ENCODE assay signal across 15 cellular contexts in genomic region chr3:49417516-49418120, GRCh38. TPM values are rescaled to one million over a fixed set of nuclear protein-coding genes. Genes with fewer than 3 reads are reported as not detected.
DNase-seq lines count a peak whose midpoint lies in the region; ATAC-seq, FAIRE-seq and TF ChIP-seq lines count a peak whose summit lies in the region.
"Had no signal": no experiment of that assay in that cellular context is flagged by ENCODE, and none has a peak within 500 bp of the region (broad histone marks: within the 10 kb centered on the region; RNA-seq: fewer than 3 reads in every experiment).

No MANE protein-coding gene starts in this region.

- peaks cover 73% of the 10 kb centered on the region for H3K4me1 Mint-ChIP-seq in activated T-cell treated with anti-CD3 and anti-CD28 coated beads, Interleukin-2, amount 50 U/mL, for 24 hours (ENCODE audit: low read depth)

- 92% methylated on average over 13 of the region's 13 CpGs; no CpG with 5 or more reads in 1 of the 2 experiments for WGBS in H1 (ENCODE audit: extremely low coverage in 1 of 2, insufficient coverage in 1 of 2, insufficient read length in 1 of 2, insufficient replicate concordance in 2 of 2, low coverage in 1 of 2, low lambda C conversion rate in 2 of 2, missing lambda C conversion rate in 1 of 2), 2 experiments
- WGBS in spleen, 5 donors = 86 to 93% (median 89%) methylated on average over 11 to 13 of the region's 13 CpGs

- POLR2A ChIA-PET in H1 (lab: Charles Lee; ENCODE audit: partially characterized antibody) = interaction anchor here (0.8 to 3.8 kb wide), 8 partner anchors 8 to 60 kb away, joined by 3 to 26 read pairs (median 6); partner anchors contain the start of genes DAG1 and NICN1

- CTCF ChIA-PET in H1 (lab: Charles Lee; ENCODE audit: partially characterized antibody) = interaction anchor here (1.2 to 3.9 kb wide), 11 partner anchors 8 to 254 kb away, joined by 3 to 17 read pairs (median 11); partner anchors contain the start of genes NICN1 and USP4

- H2AFZ ChIP-seq in H1 (ENCODE audit: low read length) = no peak overlapping the region

- H3K27ac ChIP-seq in H1 (ENCODE audit: low read depth, low read length) (no peak overlapping the region), spleen (peak overlapping the region in 7 of 8 donors; percentile 61 to 100 (median 86))
- H3K27ac ChIP-seq: suprapubic skin had no signal

- H2BK15ac ChIP-seq in H1 (ENCODE audit: low read length) = no peak overlapping the region

- peaks cover 62% of the 10 kb centered on the region for H3K36me3 Mint-ChIP-seq in activated T-cell treated with anti-CD3 and anti-CD28 coated beads, Interleukin-2, amount 50 U/mL, for 24 hours (ENCODE audit: low read depth)

- no peak overlapping the region for H2BK12ac ChIP-seq in H1 (ENCODE audit: low read depth, low read length)

- H3K18ac ChIP-seq in H1 (ENCODE audit: extremely low read depth, low read length) = no peak overlapping the region

- no peak overlapping the region for H2BK20ac ChIP-seq in H1 (ENCODE audit: low read length)

- no peak overlapping the region for H3K23ac ChIP-seq in H1 (ENCODE audit: insufficient read length)

- peak overlapping the region; percentile 81 for H3K27ac Mint-ChIP-seq in activated T-cell treated with anti-CD3 and anti-CD28 coated beads, Interleukin-2, amount 50 U/mL, for 24 hours

- no peak overlapping the region for H4K8ac ChIP-seq in H1 (ENCODE audit: extremely low read depth, insufficient read depth, low read length)

- H3K27me3 Mint-ChIP-seq in activated T-cell treated with anti-CD3 and anti-CD28 coated beads, Interleukin-2, amount 50 U/mL, for 24 hours = no peaks in the 10 kb centered on the region

- intact Hi-C loops in spleen (cut with DNase I; ENCODE audit: low total_unique reads) = no loop called here

- no peak overlapping the region for H3K56ac ChIP-seq in H1 (replicated peaks; ENCODE audit: insufficient read length, low read depth, low read length)

- H2AK5ac ChIP-seq in H1 (ENCODE audit: low read depth, low read length) = no peak overlapping the region

- TF ChIP-seq EP300 in H1 (IDR thresholded peaks at IDR 0.05; ENCODE audit: borderline replicate concordance in 1 of 2, low read depth in 2 of 2, low read length in 2 of 2) = no peak

- FAIRE-seq in H1 (lab: Jason Lieb, UNC) = no peak
- FAIRE-seq: bronchial epithelial cell had no signal

- H3K23me2 ChIP-seq in H1 (ENCODE audit: low read depth, low read length) = peaks cover 13% of the 10 kb centered on the region

- H3K4me1 ChIP-seq in H1 (replicated peaks in 1 of 4; ENCODE audit: control insufficient read depth in 3 of 4, insufficient read depth in 4 of 4, low read length in 3 of 4) = peaks cover 4 to 8% (median 6%) of the 10 kb centered on the region in 4 experiments
- peaks cover 40 to 86% (median 63%) of the 10 kb centered on the region in 6 donors for H3K4me1 ChIP-seq in spleen

- 0 out of 4 replicates have a peak overlapping the region, but pooled peaks of 1 of the 2 experiments have one; percentile 9 for H3K4me2 ChIP-seq in H1 (ENCODE audit: insufficient read depth in 1 of 2, low read depth in 2 of 2, low read length in 2 of 2)

- no peaks in the 10 kb centered on the region for H3K9me3 Mint-ChIP-seq in activated T-cell treated with anti-CD3 and anti-CD28 coated beads, Interleukin-2, amount 50 U/mL, for 24 hours

- no peak overlapping the region for H3K9ac ChIP-seq in H1 (replicated peaks in 1 of 4; ENCODE audit: extremely low read depth in 1 of 4, low read depth in 3 of 4, low read length in 3 of 4)

- no peak overlapping the region for H3K4me3 Mint-ChIP-seq in activated T-cell treated with anti-CD3 and anti-CD28 coated beads, Interleukin-2, amount 50 U/mL, for 24 hours

- TF ChIP-seq POLR2A in H1 (IDR thresholded peaks at IDR 0.05; ENCODE audit: control extremely low read depth in 1 of 2, low read depth in 2 of 2, low read length in 2 of 2) = no peak
- no peak for TF ChIP-seq POLR2A in spleen (IDR thresholded peaks at IDR 0.05)

- H3K36me3 ChIP-seq in H1 (ENCODE audit: control insufficient read depth in 2 of 4, insufficient read depth in 4 of 4, low read length in 3 of 4) (peaks cover 0 to 8% (median 4%) of the 10 kb centered on the region in 4 experiments; a peak in 2 of 8 replicates), spleen (peaks cover 0 to 59% (median 9%) of the 10 kb centered on the region in 6 donors)

- no peak overlapping the region for H4K91ac ChIP-seq in H1 (replicated peaks; ENCODE audit: insufficient read length, low read length)

- no peak for TF ChIP-seq RAD21 in H1 (IDR thresholded peaks at IDR 0.05 in 1 of 2, conservative IDR thresholded peaks at IDR 0.05 in 1 of 2; ENCODE audit: low read depth in 2 of 2, low read length in 2 of 2)

- H3K9me3 ChIP-seq in H1 (ENCODE audit: insufficient read depth in 2 of 2, low read depth in 1 of 2, low read length in 1 of 2) (no peaks in the 10 kb centered on the region), spleen (no peaks in the 10 kb centered on the region)
- H3K9me3 ChIP-seq: gastroesophageal sphincter, suprapubic skin had no signal

- H4K20me1 ChIP-seq in H1 (replicated peaks in 1 of 2; ENCODE audit: control insufficient read depth in 1 of 2, insufficient read depth in 2 of 2, low read length in 2 of 2) = peaks cover 0 to 2% of the 10 kb centered on the region in 2 experiments

- no peak overlapping the region for H4K5ac ChIP-seq in H1 (ENCODE audit: insufficient read length, low read depth, low read length)

- TF ChIP-seq CTCF in H1 (IDR thresholded peaks at IDR 0.05; ENCODE audit: control extremely low read depth in 1 of 3, insufficient read depth in 1 of 3, low read depth in 1 of 3, low read length in 3 of 3) (no peak), spleen (IDR thresholded peaks at IDR 0.05 in 8 of 11, conservative IDR thresholded peaks at IDR 0.05 in 3 of 11) (no peak)

- no peak overlapping the region for H2BK120ac ChIP-seq in H1 (replicated peaks; ENCODE audit: low read depth, low read length)

- no peak for ATAC-seq in GM19467 (IDR thresholded peaks at IDR 0.05; ENCODE audit: unreplicated experiment)
- no peak for ATAC-seq in HG03159 (IDR thresholded peaks at IDR 0.05; ENCODE audit: unreplicated experiment)
- ATAC-seq: activated CD4-positive, CD25-positive, alpha-beta regulatory T cell treated with anti-CD3 and anti-CD28 coated beads, Interleukin-2, amount 50 U/mL, for 24 hours; gastroesophageal sphincter; left colon had no signal

- H3K79me2 ChIP-seq in H1 (ENCODE audit: control insufficient read depth in 1 of 2, insufficient read depth in 2 of 2, low read length in 2 of 2) = peaks cover 0 to 7% of the 10 kb centered on the region in 2 experiments; a peak in 1 of 4 replicates

- H3K4me3 ChIP-seq in H1 (ENCODE audit: extremely low read depth in 1 of 4, insufficient read depth in 2 of 4, low read depth in 3 of 4, low read length in 4 of 4) (no peak overlapping the region), spleen (peak overlapping the region in 1 of 8 donors; percentile 50)
- H3K4me3 ChIP-seq: gastroesophageal sphincter, suprapubic skin had no signal

- H3K14ac ChIP-seq in H1 (ENCODE audit: insufficient read length) = no peak overlapping the region

- H3K27me3 ChIP-seq in H1 (replicated peaks in 1 of 4; ENCODE audit: control insufficient read depth in 3 of 4, extremely low read depth in 1 of 4, insufficient read depth in 3 of 4, low read length in 3 of 4) = 0 out of 7 replicates have a peak, but pooled peaks cover 0 to 1% (median 0%) of the 10 kb centered on the region in 4 experiments
- no peaks in the 10 kb centered on the region for H3K27me3 ChIP-seq in spleen (replicated peaks in 1 of 7)
- H3K27me3 ChIP-seq: gastroesophageal sphincter, suprapubic skin had no signal

- peaks cover 11% of the 10 kb centered on the region for H3K79me1 ChIP-seq in H1 (ENCODE audit: low read depth, low read length)

- H2BK5ac ChIP-seq in H1 (ENCODE audit: low read depth, low read length) = peak overlapping the region; percentile 81; the same call in 1 of the 2 replicates

- DNase-seq in activated T-cell treated with anti-CD3 and anti-CD28 coated beads, Interleukin-2, amount 50 U/mL, for 24 hours = no peak
- DNase-seq in activated T-cell treated with anti-CD3 and anti-CD28 coated beads for 4 hours = no peak
- peak; percentile 36 for DNase-seq in NCI-H2107 treated with DMSO at 0.1 percent for 48 hours (lab: John Stamatoyannopoulos, UW; ENCODE audit: unreplicated experiment)
- DNase-seq in H1 (ENCODE audit: low read depth in 1 of 2, low spot score in 2 of 2) = no peak
- peak; percentile 68 for DNase-seq in spleen
- no peak for DNase-seq in germinal center (ENCODE audit: low spot score)
- DNase-seq: DMS53, left colon, MV-4-11 had no signal

- no peak overlapping the region for H3K4ac ChIP-seq in H1 (replicated peaks; ENCODE audit: insufficient read length, low read depth, low read length)

RNA-seq across cellular contexts. Expression of gene AMT, which starts 4.7 kb away (rescaled TPM):
- 44.3 and 46.5 TPM in 2 replicates for total RNA-seq in H1 (2021; fragmentation: NEBNext Ultra II Directional; extraction: Animal tissue kit (Norgen Biotek cat#: 25700))
- polyA plus RNA-seq in H1 (2011; rRNA removed) (90.1 and 92.4 TPM in 2 replicates), spleen (10 to 100 TPM; 13.0 to 35.0 (median 32.9) TPM)
- 97.0 TPM for polyA plus RNA-seq in H1 (2011; cell fraction: cytosol; rRNA removed)
- polyA plus RNA-seq in H1 (2011; cell fraction: nucleus; rRNA removed) = 227 TPM
- 56.6 to 72.5 TPM (median 63.8 TPM) in 4 replicates for polyA plus RNA-seq in H1 (2012, experiment 1 of 2)
- polyA plus RNA-seq in H1 (2012, experiment 2 of 2) = 42.5 TPM
- 35.4 TPM for polyA plus RNA-seq in H1 (2013, experiment 1 of 2)
- 32.2 TPM for polyA plus RNA-seq in H1 (2013, experiment 2 of 2)
- polyA minus RNA-seq in H1 (2011; rRNA and poly(A)+ RNA removed) = 93.0 and 99.7 TPM in 2 replicates
- polyA minus RNA-seq in H1 (2011; cell fraction: cytosol; rRNA and poly(A)+ RNA removed) = 21.9 TPM
- polyA minus RNA-seq in H1 (2011; cell fraction: nucleus; rRNA and poly(A)+ RNA removed) = 33.6 TPM
- total RNA-seq in spleen = 10 to 100 TPM in 3 of 7 donors, 1 to 10 TPM in 4; 4.2 to 15.5 (median 7.0) TPM

RNA-seq across cellular contexts. Expression of gene TCTA, which starts 5.4 kb away (rescaled TPM):
- 6.2 and 7.4 TPM in 2 replicates for total RNA-seq in H1 (2021; fragmentation: NEBNext Ultra II Directional; extraction: Animal tissue kit (Norgen Biotek cat#: 25700))
- 11.0 and 13.2 TPM in 2 replicates for polyA plus RNA-seq in H1 (2011; rRNA removed)
- polyA plus RNA-seq in H1 (2011; cell fraction: cytosol; rRNA removed) = 14.1 TPM
- polyA plus RNA-seq in H1 (2011; cell fraction: nucleus; rRNA removed) = 7.9 TPM
- polyA plus RNA-seq in H1 (2012, experiment 1 of 2) = 8.6 to 10.2 TPM (median 9.5 TPM) in 4 replicates
- polyA plus RNA-seq in H1 (2012, experiment 2 of 2) = 9.0 TPM
- 3.9 TPM for polyA plus RNA-seq in H1 (2013, experiment 1 of 2)
- 4.5 TPM for polyA plus RNA-seq in H1 (2013, experiment 2 of 2)
- 11.6 and 12.0 TPM in 2 replicates for polyA minus RNA-seq in H1 (2011; rRNA and poly(A)+ RNA removed)
- polyA minus RNA-seq in H1 (2011; cell fraction: cytosol; rRNA and poly(A)+ RNA removed) = 5.1 TPM
- 17.3 TPM for polyA minus RNA-seq in H1 (2011; cell fraction: nucleus; rRNA and poly(A)+ RNA removed)
- total RNA-seq in spleen = 10 to 100 TPM; 22.1 to 39.4 (median 28.6) TPM
- polyA plus RNA-seq in spleen = 10 to 100 TPM; 18.2 to 27.4 (median 25.4) TPM

RNA-seq across cellular contexts. Expression of gene RHOA, which starts 5.8 kb away (rescaled TPM):
- total RNA-seq in H1 (2021; fragmentation: NEBNext Ultra II Directional; extraction: Animal tissue kit (Norgen Biotek cat#: 25700)) = 386 and 397 TPM in 2 replicates
- 176 and 225 TPM in 2 replicates for polyA plus RNA-seq in H1 (2011; rRNA removed)
- polyA plus RNA-seq in H1 (2011; cell fraction: cytosol; rRNA removed) = 237 TPM
- polyA plus RNA-seq in H1 (2011; cell fraction: nucleus; rRNA removed) = 230 TPM
- 329 to 425 TPM (median 343 TPM) in 4 replicates for polyA plus RNA-seq in H1 (2012, experiment 1 of 2)
- polyA plus RNA-seq in H1 (2012, experiment 2 of 2) = 382 TPM
- polyA plus RNA-seq in H1 (2013, experiment 1 of 2) = 313 TPM
- polyA plus RNA-seq in H1 (2013, experiment 2 of 2) = 317 TPM
- polyA minus RNA-seq in H1 (2011; rRNA and poly(A)+ RNA removed) = 293 and 303 TPM in 2 replicates
- 236 TPM for polyA minus RNA-seq in H1 (2011; cell fraction: cytosol; rRNA and poly(A)+ RNA removed)
- 122 TPM for polyA minus RNA-seq in H1 (2011; cell fraction: nucleus; rRNA and poly(A)+ RNA removed)
- 100 to 1,000 TPM; 452 to 693 (median 522) TPM for total RNA-seq in spleen
- polyA plus RNA-seq in spleen = 100 to 1,000 TPM; 226 to 346 (median 297) TPM

RNA-seq across cellular contexts. Expression of gene NICN1, which starts 11.5 kb away (rescaled TPM):
- total RNA-seq in H1 (2021; fragmentation: NEBNext Ultra II Directional; extraction: Animal tissue kit (Norgen Biotek cat#: 25700)) = 8.2 and 9.0 TPM in 2 replicates
- polyA plus RNA-seq in H1 (2011; rRNA removed) = 15.3 and 20.9 TPM in 2 replicates
- 15.3 TPM for polyA plus RNA-seq in H1 (2011; cell fraction: cytosol; rRNA removed)
- 70.7 TPM for polyA plus RNA-seq in H1 (2011; cell fraction: nucleus; rRNA removed)
- polyA plus RNA-seq in H1 (2012, experiment 1 of 2) = 11.5 to 14.2 TPM (median 14.0 TPM) in 4 replicates
- 12.2 TPM for polyA plus RNA-seq in H1 (2012, experiment 2 of 2)
- 5.9 TPM for polyA plus RNA-seq in H1 (2013, experiment 1 of 2)
- 6.4 TPM for polyA plus RNA-seq in H1 (2013, experiment 2 of 2)
- polyA minus RNA-seq in H1 (2011; rRNA and poly(A)+ RNA removed) = 21.2 and 25.6 TPM in 2 replicates
- 6.3 TPM for polyA minus RNA-seq in H1 (2011; cell fraction: cytosol; rRNA and poly(A)+ RNA removed)
- 4.9 TPM for polyA minus RNA-seq in H1 (2011; cell fraction: nucleus; rRNA and poly(A)+ RNA removed)
- total RNA-seq in spleen = 10 to 100 TPM; 10.9 to 27.7 (median 17.9) TPM
- polyA plus RNA-seq in spleen = 10 to 100 TPM in 1 of 3 donors, 1 to 10 TPM in 2; 6.2 to 10.6 (median 9.6) TPM

RNA-seq across cellular contexts. Expression of gene DAG1, which starts 52.4 kb away (rescaled TPM):
- 137 and 138 TPM in 2 replicates for total RNA-seq in H1 (2021; fragmentation: NEBNext Ultra II Directional; extraction: Animal tissue kit (Norgen Biotek cat#: 25700))
- polyA plus RNA-seq in H1 (2011; rRNA removed) (97.5 and 125 TPM in 2 replicates), spleen (1 to 10 TPM; 3.0 to 8.9 (median 6.3) TPM)
- 73.3 TPM for polyA plus RNA-seq in H1 (2011; cell fraction: cytosol; rRNA removed)
- 117 TPM for polyA plus RNA-seq in H1 (2011; cell fraction: nucleus; rRNA removed)
- polyA plus RNA-seq in H1 (2012, experiment 1 of 2) = 64.9 to 94.3 TPM (median 86.3 TPM) in 4 replicates
- polyA plus RNA-seq in H1 (2012, experiment 2 of 2) = 106 TPM
- 204 TPM for polyA plus RNA-seq in H1 (2013, experiment 1 of 2)
- polyA plus RNA-seq in H1 (2013, experiment 2 of 2) = 192 TPM
- 188 and 262 TPM in 2 replicates for polyA minus RNA-seq in H1 (2011; rRNA and poly(A)+ RNA removed)
- 72.7 TPM for polyA minus RNA-seq in H1 (2011; cell fraction: cytosol; rRNA and poly(A)+ RNA removed)
- polyA minus RNA-seq in H1 (2011; cell fraction: nucleus; rRNA and poly(A)+ RNA removed) = 49.7 TPM
- total RNA-seq in spleen = 10 to 100 TPM; 24.9 to 42.7 (median 31.0) TPM

Comparison
In these comparisons a context has a peak if more than half of its experiments do, and no peak if none do; other contexts are left out.
1. DNase-seq: peak in NCI-H2107 treated with DMSO at 0.1 percent for 48 hours (single experiment) and spleen (single experiment); none in activated T-cell treated with anti-CD3 and anti-CD28 coated beads, Interleukin-2, amount 50 U/mL, for 24 hours (single experiment), activated T-cell treated with anti-CD3 and anti-CD28 coated beads for 4 hours (single experiment), H1 (0 of 2) and germinal center (single experiment).